ENCODE assay signal across 17 cellular contexts in the genomic region with DNA sequence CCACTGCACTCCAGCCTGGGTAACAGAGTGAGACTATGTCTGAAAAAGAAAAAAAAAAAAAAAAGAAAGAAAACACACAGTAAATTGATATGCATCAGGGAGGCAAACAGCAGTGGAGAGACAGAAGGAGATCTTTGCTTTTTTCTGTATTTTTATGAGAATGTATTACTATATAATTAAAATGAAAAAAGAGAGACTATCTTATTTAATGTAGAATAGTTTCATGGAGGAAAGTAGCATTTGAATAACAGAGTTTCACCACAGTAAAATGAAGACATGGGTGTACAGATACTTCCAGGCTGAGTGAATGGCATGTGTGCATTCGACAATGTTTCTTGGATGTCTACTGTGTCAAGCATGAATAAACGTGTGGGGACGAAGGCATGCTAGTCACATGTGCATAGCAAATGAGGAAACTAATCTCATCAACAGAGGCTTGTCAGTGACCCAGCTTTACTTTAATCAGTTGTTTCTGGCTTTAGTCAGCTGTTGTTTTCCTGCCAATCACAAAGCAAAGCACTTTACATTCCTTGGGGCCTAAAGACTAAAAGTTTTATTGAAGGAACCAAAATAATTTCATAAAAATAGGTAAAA. TPM values are rescaled to one million over a fixed set of nuclear protein-coding genes. Genes with fewer than 3 reads are reported as not detected.
DNase-seq lines count a peak whose midpoint lies in the region; ATAC-seq and TF ChIP-seq lines count a peak whose summit lies in the region.
"Had no signal": no experiment of that assay in that cellular context is flagged by ENCODE, and none has a peak within 500 bp of the region (broad histone marks: within the 10 kb centered on the region; RNA-seq: fewer than 3 reads in every experiment).

No MANE protein-coding gene starts in this region.

- no peak overlapping the region for H3K27ac ChIP-seq in IMR-90 (ENCODE audit: insufficient read depth, low read length)
- H3K27ac ChIP-seq: hepatocyte, neural progenitor cell, RWPE1 had no signal

- H3K23ac ChIP-seq in IMR-90 (ENCODE audit: low read depth, low read length): 0 out of 2 replicates have a peak overlapping the region, but pooled peaks have one; percentile 2

- no peak overlapping the region for H3K4me3 ChIP-seq in IMR-90 (ENCODE audit: insufficient read depth, low read depth, low read length)
- H3K4me3 ChIP-seq: hepatocyte, neural progenitor cell had no signal

- no peak for DNase-seq in activated CD4-positive, alpha-beta memory T cell treated with anti-CD3 and anti-CD28 coated beads for 36 hours
- DNase-seq in activated CD4-positive, alpha-beta memory T cell treated with anti-CD3 and anti-CD28 coated beads, Interleukin-2, amount 10 ng/mL, durations not matched to agents 7 days and 5 days: no peak
- DNase-seq in IMR-90 (no peak), HUDEP-2 (lab: John Stamatoyannopoulos, UW; ENCODE audit: unreplicated experiment in 76 of 76) (no peak), NCI-H2196 treated with DMSO at 0.1 percent for 48 hours (lab: John Stamatoyannopoulos, UW; ENCODE audit: unreplicated experiment) (no peak)
- DNase-seq in activated naive CD8-positive, alpha-beta T cell treated with anti-CD3 and anti-CD28 coated beads, Interleukin-2, amount 10 ng/mL, durations not matched to agents 7 days and 5 days: no peak
- DNase-seq in stimulated activated CD4-positive, alpha-beta T cell treated with anti-CD3 and anti-CD28 coated beads, Interleukin-15, amount 100 ng/mL, for 24 hours: no peak
- DNase-seq: DMS79 treated with DMSO at 0.1 percent for 48 hours had no signal

- H3K18ac ChIP-seq in IMR-90 (ENCODE audit: low read depth, low read length): no peak overlapping the region

- intact Hi-C loops in activated CD4-positive, alpha-beta memory T cell treated with anti-CD3 and anti-CD28 coated beads for 36 hours (cut with micrococcal nuclease): no loop called here
- intact Hi-C loops in IMR-90 (cut with micrococcal nuclease): loop anchor here (5.0 to 10.0 kb wide), 2 partner anchors 77 to 139 kb away; a partner anchor contains a TSS

- H3K27me3 ChIP-seq in IMR-90 (ENCODE audit: control insufficient read depth, insufficient read depth, low read length): no peaks in the 10 kb centered on the region
- H3K27me3 ChIP-seq: hepatocyte, neural progenitor cell had no signal

- no peak overlapping the region for H3K14ac ChIP-seq in IMR-90 (replicated peaks; ENCODE audit: low read depth, low read length)

- in situ Hi-C loops in IMR-90 (cut with MboI; ENCODE audit: low sequenced_read_pairs): no loop called here

- no peak for TF ChIP-seq POLR2A in IMR-90 (IDR thresholded peaks at IDR 0.05; ENCODE audit: low read depth, low read length)

- no peaks in the 10 kb centered on the region for H4K20me1 ChIP-seq in IMR-90 (ENCODE audit: insufficient read depth, low read length)

- peaks cover 49% of the 10 kb centered on the region for H3K4me1 Mint-ChIP-seq in activated CD4-positive, alpha-beta memory T cell treated with anti-CD3 and anti-CD28 coated beads for 36 hours (ENCODE audit: low read depth)
- H3K4me1 Mint-ChIP-seq in activated CD4-positive, alpha-beta memory T cell treated with anti-CD3 and anti-CD28 coated beads, Interleukin-2, amount 10 ng/mL, durations not matched to agents 7 days and 5 days: peaks cover 43% of the 10 kb centered on the region
- H3K4me1 Mint-ChIP-seq in activated naive CD8-positive, alpha-beta T cell treated with anti-CD3 and anti-CD28 coated beads, Interleukin-2, amount 10 ng/mL, durations not matched to agents 7 days and 5 days: peaks cover 34% of the 10 kb centered on the region
- H3K4me1 Mint-ChIP-seq in nephron: peaks cover 30% of the 10 kb centered on the region

- no peak overlapping the region for H2BK120ac ChIP-seq in IMR-90 (ENCODE audit: low read depth, low read length)

- no peak overlapping the region for H2BK5ac ChIP-seq in IMR-90 (ENCODE audit: low read depth, low read length, poor library complexity, severe bottlenecking)

- CTCF ChIA-PET in activated CD4-positive, alpha-beta memory T cell treated with anti-CD3 and anti-CD28 coated beads for 36 hours (lab: Charles Lee): interaction anchor here (1.2 to 9.3 kb wide), 3 partner anchors 45 to 217 kb away, joined by 3 to 191 read pairs (median 3); no protein-coding TSS in a partner anchor
- CTCF ChIA-PET in activated CD4-positive, alpha-beta memory T cell treated with anti-CD3 and anti-CD28 coated beads, Interleukin-2, amount 10 ng/mL, durations not matched to agents 7 days and 5 days (lab: Charles Lee): interaction anchor here (4.9 to 9.2 kb wide), 2 partner anchors 138 to 164 kb away, joined by 101 to 153 read pairs; no protein-coding TSS in a partner anchor
- CTCF ChIA-PET in IMR-90 (lab: Yijun Ruan, JAX): interaction anchor here (0.7 kb wide), 1 partner anchor 14 kb away, joined by 6 read pairs; no protein-coding TSS in a partner anchor

- no peak overlapping the region for H4K91ac ChIP-seq in IMR-90 (ENCODE audit: insufficient read depth, low read depth, low read length)

- H4K5ac ChIP-seq in IMR-90 (ENCODE audit: low read depth, low read length): no peak overlapping the region

- peaks cover 4% of the 10 kb centered on the region; the same call in 1 of the 2 replicates for H3K9me1 ChIP-seq in IMR-90 (ENCODE audit: insufficient read depth, low read length)

- peak overlapping the region; percentile 55 for H3K27ac Mint-ChIP-seq in activated CD4-positive, alpha-beta memory T cell treated with anti-CD3 and anti-CD28 coated beads for 36 hours
- no peak overlapping the region for H3K27ac Mint-ChIP-seq in activated CD4-positive, alpha-beta memory T cell treated with anti-CD3 and anti-CD28 coated beads, Interleukin-2, amount 10 ng/mL, durations not matched to agents 7 days and 5 days
- H3K27ac Mint-ChIP-seq in activated naive CD8-positive, alpha-beta T cell treated with anti-CD3 and anti-CD28 coated beads, Interleukin-2, amount 10 ng/mL, durations not matched to agents 7 days and 5 days: peak overlapping the region; percentile 22
- peak overlapping the region in 2 of 3 experiments; percentile 33 to 41 for H3K27ac Mint-ChIP-seq in nephron
- H3K27ac Mint-ChIP-seq: neural progenitor cell, type B pancreatic cell had no signal

- H3K4ac ChIP-seq in IMR-90 (ENCODE audit: low read depth, low read length): no peak overlapping the region

- no peaks in the 10 kb centered on the region; the same call in 1 of the 2 replicates for H3K4me1 ChIP-seq in IMR-90 (ENCODE audit: control insufficient read depth, insufficient read depth, low read length)

- no peak overlapping the region for H2AK9ac ChIP-seq in IMR-90 (replicated peaks; ENCODE audit: low read depth, low read length, poor library complexity)

- no peak overlapping the region for H3K4me2 ChIP-seq in IMR-90 (ENCODE audit: low read depth, low read length)
- H3K4me2 ChIP-seq: hepatocyte, neural progenitor cell had no signal

- no peaks in the 10 kb centered on the region for H3K27me3 Mint-ChIP-seq in activated CD4-positive, alpha-beta memory T cell treated with anti-CD3 and anti-CD28 coated beads for 36 hours
- H3K27me3 Mint-ChIP-seq in activated CD4-positive, alpha-beta memory T cell treated with anti-CD3 and anti-CD28 coated beads, Interleukin-2, amount 10 ng/mL, durations not matched to agents 7 days and 5 days: no peaks in the 10 kb centered on the region
- H3K27me3 Mint-ChIP-seq in activated naive CD8-positive, alpha-beta T cell treated with anti-CD3 and anti-CD28 coated beads, Interleukin-2, amount 10 ng/mL, durations not matched to agents 7 days and 5 days: no peaks in the 10 kb centered on the region
- H3K27me3 Mint-ChIP-seq in nephron (ENCODE audit: low read depth): no peaks in the 10 kb centered on the region
- H3K27me3 Mint-ChIP-seq: type B pancreatic cell had no signal

- H3K36me3 ChIP-seq in IMR-90 (ENCODE audit: control insufficient read depth, insufficient read depth, low read length): peaks cover 29% of the 10 kb centered on the region
- H3K36me3 ChIP-seq: neural progenitor cell had no signal

- no peak overlapping the region for H3K4me3 Mint-ChIP-seq in activated CD4-positive, alpha-beta memory T cell treated with anti-CD3 and anti-CD28 coated beads for 36 hours
- no peak overlapping the region for H3K4me3 Mint-ChIP-seq in activated CD4-positive, alpha-beta memory T cell treated with anti-CD3 and anti-CD28 coated beads, Interleukin-2, amount 10 ng/mL, durations not matched to agents 7 days and 5 days
- no peak overlapping the region for H3K4me3 Mint-ChIP-seq in activated naive CD8-positive, alpha-beta T cell treated with anti-CD3 and anti-CD28 coated beads, Interleukin-2, amount 10 ng/mL, durations not matched to agents 7 days and 5 days
- no peak overlapping the region for H3K4me3 Mint-ChIP-seq in nephron
- H3K4me3 Mint-ChIP-seq: neural progenitor cell, type B pancreatic cell had no signal

- H2AK5ac ChIP-seq in IMR-90 (ENCODE audit: low read depth, low read length): no peak overlapping the region

- dilution Hi-C loops in IMR-90 (cut with HindIII; ENCODE audit: low sequenced_read_pairs, unreplicated experiment): no loop called here

- no peaks in the 10 kb centered on the region for H3K9me3 Mint-ChIP-seq in activated CD4-positive, alpha-beta memory T cell treated with anti-CD3 and anti-CD28 coated beads for 36 hours
- H3K9me3 Mint-ChIP-seq in activated CD4-positive, alpha-beta memory T cell treated with anti-CD3 and anti-CD28 coated beads, Interleukin-2, amount 10 ng/mL, durations not matched to agents 7 days and 5 days: no peaks in the 10 kb centered on the region
- H3K9me3 Mint-ChIP-seq in activated naive CD8-positive, alpha-beta T cell treated with anti-CD3 and anti-CD28 coated beads, Interleukin-2, amount 10 ng/mL, durations not matched to agents 7 days and 5 days: no peaks in the 10 kb centered on the region
- H3K9me3 Mint-ChIP-seq in nephron: no peaks in the 10 kb centered on the region
- H3K9me3 Mint-ChIP-seq: neural progenitor cell, type B pancreatic cell had no signal

- no peak overlapping the region for H4K8ac ChIP-seq in IMR-90 (ENCODE audit: low read depth in 2 of 2, low read length in 2 of 2)

- no peak overlapping the region for H3K56ac ChIP-seq in IMR-90 (ENCODE audit: extremely low read depth, insufficient read depth, low read length)

- H3K36me3 Mint-ChIP-seq in activated CD4-positive, alpha-beta memory T cell treated with anti-CD3 and anti-CD28 coated beads for 36 hours: peaks cover 54% of the 10 kb centered on the region
- peaks cover 87% of the 10 kb centered on the region for H3K36me3 Mint-ChIP-seq in activated CD4-positive, alpha-beta memory T cell treated with anti-CD3 and anti-CD28 coated beads, Interleukin-2, amount 10 ng/mL, durations not matched to agents 7 days and 5 days (ENCODE audit: low read depth)
- peaks cover 45% of the 10 kb centered on the region for H3K36me3 Mint-ChIP-seq in activated naive CD8-positive, alpha-beta T cell treated with anti-CD3 and anti-CD28 coated beads, Interleukin-2, amount 10 ng/mL, durations not matched to agents 7 days and 5 days
- peaks cover 5% of the 10 kb centered on the region for H3K36me3 Mint-ChIP-seq in nephron (ENCODE audit: low read depth)
- H3K36me3 Mint-ChIP-seq: type B pancreatic cell had no signal

- TF ChIP-seq CTCF in IMR-90 (conservative IDR thresholded peaks at IDR 0.05; ENCODE audit: low read depth, low read length) (no peak), nephron (IDR thresholded peaks at IDR 0.05; ENCODE audit: unreplicated experiment in 3 of 3) (no peak)

- no peaks in the 10 kb centered on the region for H3K79me1 ChIP-seq in IMR-90 (ENCODE audit: low read depth in 1 of 2, low read length in 2 of 2)

- BruUV-seq in IMR-90 (replicated peaks; lab: Mats Ljungman, UMichigan): no TSS peak

- no peak overlapping the region for H3K9ac ChIP-seq in IMR-90 (ENCODE audit: low read depth, low read length)
- H3K9ac ChIP-seq: neural progenitor cell had no signal

- no CpG with 5 or more reads among the region's 3 CpGs for WGBS in IMR-90 (ENCODE audit: extremely low coverage in 2 of 2, insufficient read length in 1 of 2), 2 experiments

- TF ChIP-seq RAD21 in IMR-90 (IDR thresholded peaks at IDR 0.05; ENCODE audit: low read length): no peak

- POLR2A ChIA-PET in activated CD4-positive, alpha-beta memory T cell treated with anti-CD3 and anti-CD28 coated beads for 36 hours (lab: Charles Lee): no interaction called here
- POLR2A ChIA-PET in activated CD4-positive, alpha-beta memory T cell treated with anti-CD3 and anti-CD28 coated beads, Interleukin-2, amount 10 ng/mL, durations not matched to agents 7 days and 5 days (lab: Charles Lee): interaction anchor here (4.3 to 4.9 kb wide), 2 partner anchors 137 to 163 kb away, joined by 32 to 59 read pairs; no protein-coding TSS in a partner anchor
- POLR2A ChIA-PET in IMR-90 (lab: Charles Lee; ENCODE audit: unreplicated experiment): no interaction called here
- POLR2A ChIA-PET in activated naive CD8-positive, alpha-beta T cell treated with anti-CD3 and anti-CD28 coated beads, Interleukin-2, amount 10 ng/mL, durations not matched to agents 7 days and 5 days (lab: Charles Lee): interaction anchor here (0.7 kb wide), 3 partner anchors 28 to 160 kb away, joined by 3 to 5 read pairs (median 4); no protein-coding TSS in a partner anchor

- ATAC-seq in IMR-90 (ENCODE audit: low read depth): no peak
- ATAC-seq in activated naive CD8-positive, alpha-beta T cell treated with anti-CD3 and anti-CD28 coated beads, Interleukin-2, amount 10 ng/mL, durations not matched to agents 7 days and 5 days (ENCODE audit: low read depth): no peak

- H2AFZ ChIP-seq in IMR-90 (replicated peaks; ENCODE audit: low read length, poor library complexity): no peak overlapping the region
- H2AFZ ChIP-seq: hepatocyte, neural progenitor cell had no signal

- H2BK15ac ChIP-seq in IMR-90 (ENCODE audit: low read depth, low read length): no peak overlapping the region

- H3K9me3 ChIP-seq in IMR-90 (ENCODE audit: control insufficient read depth, insufficient read depth, low read length): no peaks in the 10 kb centered on the region

- H2BK20ac ChIP-seq in IMR-90 (ENCODE audit: low read depth, low read length): no peak overlapping the region

RNA-seq across cellular contexts. Expression of a gene that starts 55.5 kb away (rescaled TPM):
- total RNA-seq in activated CD4-positive, alpha-beta memory T cell treated with anti-CD3 and anti-CD28 coated beads for 36 hours: not detected
- total RNA-seq in activated CD4-positive, alpha-beta memory T cell treated with anti-CD3 and anti-CD28 coated beads, Interleukin-2, amount 10 ng/mL, durations not matched to agents 7 days and 5 days: 1 to 10 TPM; 1.2 to 1.5 TPM
- total RNA-seq in IMR-90 (2012; rRNA removed): not detected in 2 replicates
- not detected in 2 replicates for polyA plus RNA-seq in IMR-90 (2012; rRNA removed)
- not detected in 2 replicates for polyA plus RNA-seq in IMR-90 (2012; cell fraction: cytosol; rRNA removed)
- polyA plus RNA-seq in IMR-90 (2012; cell fraction: nucleus; rRNA removed; ENCODE audit: low replicate concordance): not detected in 2 replicates
- total RNA-seq in activated naive CD8-positive, alpha-beta T cell treated with anti-CD3 and anti-CD28 coated beads, Interleukin-2, amount 10 ng/mL, durations not matched to agents 7 days and 5 days: 1 to 10 TPM; 1.6 to 2.2 TPM
- total RNA-seq: A673, astrocyte, hepatocyte, lung microvascular endothelial cell, pulmonary artery endothelial cell had no signal
- polyA plus RNA-seq: hepatocyte had no signal

Comparison
In these comparisons a context has a peak if more than half of its experiments do, and no peak if none do; other contexts are left out.
1. POLR2A ChIA-PET loops: an anchor here in activated CD4-positive, alpha-beta memory T cell treated with anti-CD3 and anti-CD28 coated beads, Interleukin-2, amount 10 ng/mL, durations not matched to agents 7 days and 5 days (4.3 to 4.9 kb wide) and activated naive CD8-positive, alpha-beta T cell treated with anti-CD3 and anti-CD28 coated beads, Interleukin-2, amount 10 ng/mL, durations not matched to agents 7 days and 5 days (0.7 kb wide); none called in activated CD4-positive, alpha-beta memory T cell treated with anti-CD3 and anti-CD28 coated beads for 36 hours and IMR-90.